1 cellular context compared by ENCODE assay signal in the genomic region with DNA sequence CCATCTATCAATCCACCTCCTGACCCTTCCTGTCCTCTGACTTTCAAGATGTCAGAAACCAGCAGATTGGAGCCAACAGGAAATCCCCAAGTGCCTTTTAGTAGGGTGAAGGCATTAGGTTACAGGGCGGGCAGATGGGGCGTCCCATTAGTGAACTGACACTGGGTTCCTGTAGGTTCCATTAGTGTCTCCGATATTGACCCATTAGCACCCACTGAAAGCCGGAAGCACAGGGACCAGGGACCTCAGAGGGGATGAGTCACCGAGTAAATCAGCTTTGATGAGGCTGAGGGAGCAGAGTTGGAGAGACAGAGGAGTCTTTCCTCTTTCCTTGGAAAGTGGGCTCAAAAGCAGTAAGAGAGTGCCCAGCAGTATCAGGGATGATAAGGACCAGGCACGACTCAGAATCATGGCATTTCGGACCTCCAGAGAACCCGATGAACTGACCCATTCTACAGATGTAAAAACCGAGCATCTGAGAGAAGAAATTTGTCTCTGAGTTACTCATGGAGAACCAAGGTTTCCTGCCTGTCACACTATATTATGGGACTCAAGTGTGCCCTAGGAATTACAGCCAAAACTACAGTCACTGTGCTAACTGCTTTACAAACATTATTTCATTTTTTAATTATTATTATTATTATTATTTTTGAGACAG.
TF ChIP-seq lines count a peak whose summit lies in the region.

No MANE protein-coding gene starts in this region.

TF ChIP-seq in GM12878, 131 proteins besides CTCF, POLR2A, EP300 and RAD21 (continued from another document):
- TF ChIP-seq, protein P1, sequence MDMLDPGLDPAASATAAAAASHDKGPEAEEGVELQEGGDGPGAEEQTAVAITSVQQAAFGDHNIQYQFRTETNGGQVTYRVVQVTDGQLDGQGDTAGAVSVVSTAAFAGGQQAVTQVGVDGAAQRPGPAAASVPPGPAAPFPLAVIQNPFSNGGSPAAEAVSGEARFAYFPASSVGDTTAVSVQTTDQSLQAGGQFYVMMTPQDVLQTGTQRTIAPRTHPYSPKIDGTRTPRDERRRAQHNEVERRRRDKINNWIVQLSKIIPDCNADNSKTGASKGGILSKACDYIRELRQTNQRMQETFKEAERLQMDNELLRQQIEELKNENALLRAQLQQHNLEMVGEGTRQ (IDR thresholded peaks at IDR 0.05; ENCODE audit: borderline replicate concordance, low read depth, low read length), result no peak
